ENCODE assay signal across 22 cellular contexts in the genomic region with DNA sequence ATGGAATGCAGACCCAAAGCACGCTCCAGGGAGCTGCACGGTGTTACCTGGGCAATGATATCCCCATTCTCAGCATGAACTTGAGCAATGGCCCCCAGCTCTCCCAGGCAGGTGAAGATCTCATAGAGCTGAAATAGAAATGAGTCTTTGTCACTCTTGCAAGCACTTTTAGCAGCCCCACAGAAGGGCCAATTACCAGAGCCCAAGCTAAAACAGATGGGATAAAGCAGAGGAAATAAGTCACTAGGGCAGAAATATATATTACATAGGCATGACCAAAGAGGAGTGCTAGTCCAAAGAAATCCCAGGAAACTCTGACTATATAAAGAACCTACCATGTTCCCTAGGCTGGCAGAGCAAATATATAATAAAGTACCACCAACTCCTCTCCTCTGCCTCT.
"Had no signal": no experiment of that assay in that cellular context is flagged by ENCODE, and none has a peak within 500 bp of the region (broad histone marks: within the 10 kb centered on the region; RNA-seq: fewer than 3 reads in every experiment).

No MANE protein-coding gene starts in this region.

- DNase-seq: activated CD4-positive, alpha-beta memory T cell treated with anti-CD3 and anti-CD28 coated beads for 36 hours; activated CD8-positive, alpha-beta memory T cell treated with anti-CD3 and anti-CD28 coated beads, Interleukin-2, amount 10 ng/mL, durations not matched to agents 7 days and 5 days; activated naive CD4-positive, alpha-beta T cell; activated naive CD8-positive, alpha-beta T cell treated with anti-CD3 and anti-CD28 coated beads for 36 hours; dermis blood vessel endothelial cell; effector memory CD8-positive, alpha-beta T cell; foreskin fibroblast; head of caudate nucleus; kidney; left lung; mammary epithelial cell; midbrain; right lobe of liver; spleen; stimulated activated CD4-positive, alpha-beta T cell treated with anti-CD3 and anti-CD28 coated beads, Interleukin-4, amount 100 ng/mL, for 4 hours; SW 1271; T-helper 2 cell; WERI-Rb-1 had no signal

- ATAC-seq: activated CD8-positive, alpha-beta memory T cell treated with anti-CD3 and anti-CD28 coated beads, Interleukin-2, amount 10 ng/mL, durations not matched to agents 7 days and 5 days; activated T-helper 17 cell treated with anti-CD3 and anti-CD28 coated beads, Interleukin-2, amount 50 U/mL, for 72 hours; effector memory CD8-positive, alpha-beta T cell; left lung; right lobe of liver; stimulated activated memory B cell treated with anti-CD40 and anti-IgM and Interleukin-4, amounts not matched to agents 10 μg/mL and 1 μg/mL and 100 μg/mL, for 72 hours had no signal

- H3K4me3 Mint-ChIP-seq: activated CD4-positive, alpha-beta memory T cell treated with anti-CD3 and anti-CD28 coated beads for 36 hours; activated CD8-positive, alpha-beta memory T cell treated with anti-CD3 and anti-CD28 coated beads, Interleukin-2, amount 10 ng/mL, durations not matched to agents 7 days and 5 days; activated naive CD8-positive, alpha-beta T cell treated with anti-CD3 and anti-CD28 coated beads for 36 hours; activated T-helper 17 cell treated with anti-CD3 and anti-CD28 coated beads, Interleukin-2, amount 50 U/mL, for 72 hours; effector memory CD8-positive, alpha-beta T cell; neural progenitor cell; stimulated activated memory B cell treated with anti-CD40 and anti-IgM and Interleukin-4, amounts not matched to agents 10 μg/mL and 1 μg/mL and 100 μg/mL, for 72 hours; type B pancreatic cell had no signal

- H3K9ac ChIP-seq: neural progenitor cell had no signal

- H3K36me3 Mint-ChIP-seq: activated CD4-positive, alpha-beta memory T cell treated with anti-CD3 and anti-CD28 coated beads for 36 hours; activated CD8-positive, alpha-beta memory T cell treated with anti-CD3 and anti-CD28 coated beads, Interleukin-2, amount 10 ng/mL, durations not matched to agents 7 days and 5 days; activated naive CD8-positive, alpha-beta T cell treated with anti-CD3 and anti-CD28 coated beads for 36 hours; stimulated activated memory B cell treated with anti-CD40 and anti-IgM and Interleukin-4, amounts not matched to agents 10 μg/mL and 1 μg/mL and 100 μg/mL, for 72 hours had no signal

- H3K27me3 Mint-ChIP-seq: activated CD4-positive, alpha-beta memory T cell treated with anti-CD3 and anti-CD28 coated beads for 36 hours; activated CD8-positive, alpha-beta memory T cell treated with anti-CD3 and anti-CD28 coated beads, Interleukin-2, amount 10 ng/mL, durations not matched to agents 7 days and 5 days; activated naive CD8-positive, alpha-beta T cell treated with anti-CD3 and anti-CD28 coated beads for 36 hours; activated T-helper 17 cell treated with anti-CD3 and anti-CD28 coated beads, Interleukin-2, amount 50 U/mL, for 72 hours; stimulated activated memory B cell treated with anti-CD40 and anti-IgM and Interleukin-4, amounts not matched to agents 10 μg/mL and 1 μg/mL and 100 μg/mL, for 72 hours; type B pancreatic cell had no signal

- H3K27ac ChIP-seq: left lung, right lobe of liver, WERI-Rb-1 had no signal

- H3K9me3 ChIP-seq: left lung, right lobe of liver, spleen had no signal

- H2AFZ ChIP-seq: neural progenitor cell had no signal

- H3K4me2 ChIP-seq: neural progenitor cell had no signal

- H3K4me1 ChIP-seq: right lobe of liver, spleen had no signal

- H3K27me3 ChIP-seq: left lung, neural progenitor cell, right lobe of liver, spleen had no signal

- H3K4me3 ChIP-seq: left lung, neural progenitor cell, right lobe of liver, spleen had no signal

- H3K27ac Mint-ChIP-seq: activated CD4-positive, alpha-beta memory T cell treated with anti-CD3 and anti-CD28 coated beads for 36 hours; activated CD8-positive, alpha-beta memory T cell treated with anti-CD3 and anti-CD28 coated beads, Interleukin-2, amount 10 ng/mL, durations not matched to agents 7 days and 5 days; activated naive CD8-positive, alpha-beta T cell treated with anti-CD3 and anti-CD28 coated beads for 36 hours; activated T-helper 17 cell treated with anti-CD3 and anti-CD28 coated beads, Interleukin-2, amount 50 U/mL, for 72 hours; effector memory CD8-positive, alpha-beta T cell; neural progenitor cell; stimulated activated memory B cell treated with anti-CD40 and anti-IgM and Interleukin-4, amounts not matched to agents 10 μg/mL and 1 μg/mL and 100 μg/mL, for 72 hours; type B pancreatic cell had no signal

- H3K36me3 ChIP-seq: left lung, right lobe of liver had no signal

- H3K4me1 Mint-ChIP-seq: activated CD8-positive, alpha-beta memory T cell treated with anti-CD3 and anti-CD28 coated beads, Interleukin-2, amount 10 ng/mL, durations not matched to agents 7 days and 5 days; activated naive CD8-positive, alpha-beta T cell treated with anti-CD3 and anti-CD28 coated beads for 36 hours; activated T-helper 17 cell treated with anti-CD3 and anti-CD28 coated beads, Interleukin-2, amount 50 U/mL, for 72 hours; stimulated activated memory B cell treated with anti-CD40 and anti-IgM and Interleukin-4, amounts not matched to agents 10 μg/mL and 1 μg/mL and 100 μg/mL, for 72 hours had no signal

- H3K9me3 Mint-ChIP-seq: activated CD4-positive, alpha-beta memory T cell treated with anti-CD3 and anti-CD28 coated beads for 36 hours; activated naive CD8-positive, alpha-beta T cell treated with anti-CD3 and anti-CD28 coated beads for 36 hours; activated T-helper 17 cell treated with anti-CD3 and anti-CD28 coated beads, Interleukin-2, amount 50 U/mL, for 72 hours; effector memory CD8-positive, alpha-beta T cell; neural progenitor cell; stimulated activated memory B cell treated with anti-CD40 and anti-IgM and Interleukin-4, amounts not matched to agents 10 μg/mL and 1 μg/mL and 100 μg/mL, for 72 hours; type B pancreatic cell had no signal
